Comparison of ENCODE assay signal across 1 cellular context in genomic region chr4:10664408-10664807, GRCh38.
TF ChIP-seq lines count a peak whose summit lies in the region.

No MANE protein-coding gene starts in this region.

TF ChIP-seq in IMR-90, 13 proteins besides CTCF, POLR2A, EP300 and RAD21:
- TF ChIP-seq RFX5 (IDR thresholded peaks at IDR 0.05; ENCODE audit: low read depth, low read length) (no peak), MXI1 (IDR thresholded peaks at IDR 0.05; ENCODE audit: borderline replicate concordance, low read depth, low read length) (no peak), RCOR1 (IDR thresholded peaks at IDR 0.05; ENCODE audit: insufficient replicate concordance, low read length) (no peak), NFE2L2 (IDR thresholded peaks at IDR 0.05; ENCODE audit: low read depth, low read length) (no peak), CEBPB (IDR thresholded peaks at IDR 0.05; ENCODE audit: low read depth, low read length) (no peak), ELK1 (IDR thresholded peaks at IDR 0.05; ENCODE audit: borderline replicate concordance, low read depth, low read length) (no peak), FOS (IDR thresholded peaks at IDR 0.05; ENCODE audit: low read depth, low read length) (peak; percentile 20; the same call in 1 of the 2 replicates), BHLHE40 (IDR thresholded peaks at IDR 0.05; ENCODE audit: low read depth, low read length) (peak; percentile 34; the same call in 1 of the 2 replicates), SMC3 (IDR thresholded peaks at IDR 0.05; ENCODE audit: low read depth, low read length) (no peak), MAZ (IDR thresholded peaks at IDR 0.05; ENCODE audit: borderline replicate concordance, low read depth, low read length) (no peak)
